ENCODE assay signal across 35 cellular contexts in genomic region chr17:3026125-3026855, GRCh38. TPM values are rescaled to one million over a fixed set of nuclear protein-coding genes. Genes with fewer than 3 reads are reported as not detected.
DNase-seq lines count a peak whose midpoint lies in the region; FAIRE-seq and TF ChIP-seq lines count a peak whose summit lies in the region.
"Had no signal": no experiment of that assay in that cellular context is flagged by ENCODE, and none has a peak within 500 bp of the region (broad histone marks: within the 10 kb centered on the region; RNA-seq: fewer than 3 reads in every experiment).

No MANE protein-coding gene starts in this region.

- H4K91ac ChIP-seq in neuronal stem cell (ENCODE audit: low read depth, low read length, poor library complexity), result no peak overlapping the region

- no peaks in the 10 kb centered on the region for H3K4me1 ChIP-seq in Peyer's patch
- H3K4me1 ChIP-seq in neuronal stem cell (ENCODE audit: control insufficient read depth in 2 of 2, insufficient read depth in 1 of 2, low read depth in 1 of 2, low read length in 2 of 2), result peaks cover 0 to 9% of the 10 kb centered on the region in 2 donors
- H3K4me1 ChIP-seq: pancreas, stomach, thyroid gland had no signal

- H2BK5ac ChIP-seq in neuronal stem cell (ENCODE audit: low read length), result no peak overlapping the region

- H3K4ac ChIP-seq in neuronal stem cell (ENCODE audit: low read length), result peak overlapping the region; percentile 89

- peak overlapping the region; percentile 46 for H2BK12ac ChIP-seq in neuronal stem cell (ENCODE audit: low read length)

- H3K27ac ChIP-seq in Peyer's patch, result no peak overlapping the region
- H3K27ac ChIP-seq in neuronal stem cell (replicated peaks; ENCODE audit: low read length), result no peak overlapping the region
- H3K27ac ChIP-seq: esophagus muscularis mucosa, pancreas, stomach, thyroid gland had no signal

- no peak for FAIRE-seq in GM19239 (lab: Jason Lieb, UNC)
- FAIRE-seq: astrocyte, GM12892, H54, pancreas, small intestine, TTC549 had no signal

- no peaks in the 10 kb centered on the region for H3K27me3 ChIP-seq in H7 (ENCODE audit: control insufficient read depth, insufficient read depth, low read length)
- H3K27me3 ChIP-seq in Peyer's patch, result no peaks in the 10 kb centered on the region
- no peaks in the 10 kb centered on the region for H3K27me3 ChIP-seq in neuronal stem cell (ENCODE audit: control insufficient read depth in 3 of 3, insufficient read depth in 3 of 3, low read depth in 1 of 3, low read length in 3 of 3)
- H3K27me3 ChIP-seq: esophagus muscularis mucosa, pancreas, stomach, thyroid gland had no signal

- DNase-seq in H7 (peak; percentile 49), Peyer's patch (peak in 2 of 3 donors; percentile 35 to 40), iPS-NIHi11 (ENCODE audit: low spot score) (peak; percentile 16), neuronal stem cell (ENCODE audit: low spot score) (no peak), GM19239 (ENCODE audit: insufficient read length, low spot score) (no peak), COR-L47 (lab: John Stamatoyannopoulos, UW) (no peak)
- DNase-seq in stimulated activated CD4-positive, alpha-beta T cell treated with anti-CD3 and anti-CD28 coated beads, Interleukin-1b, Interleukin-23, amount 100 ng/mL, for 48 hours, result no peak
- DNase-seq: activated CD4-positive, alpha-beta memory T cell treated with anti-CD3 and anti-CD28 coated beads, Interleukin-2, amount 10 ng/mL, durations not matched to agents 7 days and 5 days; activated CD4-positive, alpha-beta T cell treated with anti-CD3 and anti-CD28 coated beads for 1 hour; activated gamma-delta T cell treated with Interleukin-2 at 50 U/mL for 16 hours; caudate nucleus; CD8-positive, alpha-beta memory T cell; DMS53; foreskin fibroblast; KG1; kidney glomerular epithelial cell; NCI-H1105; NCI-H187 treated with DMSO at 0.1 percent for 48 hours; NCI-H510A treated with DMSO at 0.1 percent for 48 hours; small intestine; stimulated activated CD8-positive, alpha-beta memory T cell treated with anti-CD3 and anti-CD28 coated beads, Interleukin-4, amount 100 ng/mL, for 48 hours; stomach; T-helper 1 cell; thyroid gland had no signal

- peaks cover 23% of the 10 kb centered on the region for H3K36me3 ChIP-seq in H7 (replicated peaks; ENCODE audit: control insufficient read depth, insufficient read depth, low read length)
- peaks cover 0 to 41% (median 0%) of the 10 kb centered on the region in 3 donors for H3K36me3 ChIP-seq in Peyer's patch
- no peaks in the 10 kb centered on the region for H3K36me3 ChIP-seq in neuronal stem cell (replicated peaks in 1 of 2; ENCODE audit: control insufficient read depth in 2 of 2, insufficient read depth in 2 of 2, low read length in 2 of 2)

- H2BK120ac ChIP-seq in neuronal stem cell (ENCODE audit: low read depth, low read length), result no peak overlapping the region

- peak overlapping the region; percentile 25 for H3K14ac ChIP-seq in neuronal stem cell (ENCODE audit: low read length)

- no peak overlapping the region for H3K23ac ChIP-seq in neuronal stem cell (ENCODE audit: low read depth, low read length, poor library complexity)

- H4K8ac ChIP-seq in neuronal stem cell (ENCODE audit: low read depth, low read length), result no peak overlapping the region

- peaks cover 4% of the 10 kb centered on the region for H3K79me1 ChIP-seq in neuronal stem cell (ENCODE audit: low read depth, low read length)

- no peak overlapping the region for H3K4me3 ChIP-seq in H7 (ENCODE audit: insufficient read depth, low read depth, low read length)
- no peak overlapping the region for H3K4me3 ChIP-seq in Peyer's patch
- H3K4me3 ChIP-seq in neuronal stem cell (ENCODE audit: low read length in 2 of 2), result no peak overlapping the region
- H3K4me3 ChIP-seq: esophagus muscularis mucosa, pancreas, stomach, thyroid gland had no signal

- no peak for TF ChIP-seq POLR2A in Peyer's patch (IDR thresholded peaks at IDR 0.05)

- peak overlapping the region; percentile 95 for H2BK15ac ChIP-seq in neuronal stem cell (ENCODE audit: low read length)

- peak overlapping the region; percentile 81 for H3K18ac ChIP-seq in neuronal stem cell (ENCODE audit: low read length)

- peak overlapping the region; percentile 57 for H3K9ac ChIP-seq in neuronal stem cell (ENCODE audit: low read depth, low read length, poor library complexity)

- peak overlapping the region; percentile 63 for H2AK5ac ChIP-seq in neuronal stem cell (ENCODE audit: low read depth, low read length)

- no peak for TF ChIP-seq CTCF in Peyer's patch (IDR thresholded peaks at IDR 0.05)

- no CpG with 5 or more reads among the region's 26 CpGs for WGBS in neuronal stem cell (ENCODE audit: extremely low coverage in 2 of 2, insufficient read length in 2 of 2, insufficient replicate concordance in 1 of 2), 2 donors

- H3K4me2 ChIP-seq in neuronal stem cell (ENCODE audit: insufficient read depth, low read length, poor library complexity, severe bottlenecking), result no peak overlapping the region

- H3K9me3 ChIP-seq in Peyer's patch (peaks cover 0 to 4% (median 0%) of the 10 kb centered on the region in 4 donors), neuronal stem cell (replicated peaks in 1 of 2; ENCODE audit: control insufficient read depth in 2 of 2, insufficient read depth in 1 of 2, low read depth in 1 of 2, low read length in 2 of 2) (peaks cover 3 to 4% of the 10 kb centered on the region in 2 donors)
- H3K9me3 ChIP-seq: pancreas, thyroid gland had no signal

- peak overlapping the region; percentile 17 for H2AFZ ChIP-seq in neuronal stem cell (ENCODE audit: low read length)

RNA-seq across cellular contexts. Expression of gene OR1D5, which starts 37.1 kb away (rescaled TPM):
- total RNA-seq in H7 (2014; rRNA removed; shearing (Covaris generic)), result not detected in 2 replicates
- total RNA-seq in Peyer's patch, result not detected
- not detected for polyA plus RNA-seq in neuronal stem cell (2013, experiment 1 of 2)
- polyA plus RNA-seq in neuronal stem cell (2013, experiment 2 of 2), result not detected
- total RNA-seq: activated CD4-positive, alpha-beta memory T cell treated with anti-CD3 and anti-CD28 coated beads, Interleukin-2, amount 10 ng/mL, durations not matched to agents 7 days and 5 days; astrocyte; CD8-positive, alpha-beta memory T cell; esophagus muscularis mucosa; G401; MCF 10A; pancreas; RPMI7951; stomach; thyroid gland had no signal
- polyA plus RNA-seq: BJ, neural cell, pancreas, stomach had no signal

Comparison
In these comparisons a context has a peak if more than half of its experiments do, and no peak if none do; other contexts are left out.
1. DNase-seq: peak in H7 (single experiment), Peyer's patch (2 of 3) and iPS-NIHi11 (single experiment); none in neuronal stem cell (single experiment), GM19239 (single experiment), COR-L47 (single experiment) and stimulated activated CD4-positive, alpha-beta T cell treated with anti-CD3 and anti-CD28 coated beads, Interleukin-1b, Interleukin-23, amount 100 ng/mL, for 48 hours (single experiment).